19 cellular contexts compared by ENCODE assay signal in genomic region chr15:58139631-58140522, GRCh38. TPM values are rescaled to one million over a fixed set of nuclear protein-coding genes. Genes with fewer than 3 reads are reported as not detected.
A peak's percentile ranks its signal among the peaks of the same experiment; 100 is the strongest.
DNase-seq lines count a peak whose midpoint lies in the region; TF ChIP-seq lines count a peak whose summit lies in the region.
"Had no signal": no experiment of that assay in that cellular context is flagged by ENCODE, and none has a peak within 500 bp of the region (broad histone marks: within the 10 kb centered on the region; RNA-seq: fewer than 3 reads in every experiment).

No MANE protein-coding gene starts in this region.

- H3F3A ChIP-seq in GM23248 (ENCODE audit: insufficient read depth), result peaks cover 19% of the 10 kb centered on the region

- H3K27me3 ChIP-seq in GM23248 (replicated peaks; ENCODE audit: insufficient read depth), result no peaks in the 10 kb centered on the region
- H3K27me3 ChIP-seq: sigmoid colon, suprapubic skin had no signal

- peaks cover 31% of the 10 kb centered on the region for H3K4me1 ChIP-seq in GM23248 (ENCODE audit: insufficient read depth)
- H3K4me1 ChIP-seq: sigmoid colon had no signal

- peak; percentile 79 for DNase-seq in GM23248
- peak; percentile 79 for DNase-seq in SIG-M5 (lab: John Stamatoyannopoulos, UW)
- peak; percentile 18 for DNase-seq in fibroblast of villous mesenchyme (ENCODE audit: low read depth)
- no peak for DNase-seq in stimulated activated CD4-positive, alpha-beta T cell treated with anti-CD3 and anti-CD28 coated beads, Interleukin-2, amount 100 ng/mL, for 48 hours
- no peak for DNase-seq in GM10266 (ENCODE audit: extremely low spot score)
- DNase-seq in activated gamma-delta T cell (lab: John Stamatoyannopoulos, UW), result no peak
- DNase-seq in KG1 (lab: John Stamatoyannopoulos, UW), result no peak
- DNase-seq: activated CD4-positive, alpha-beta memory T cell treated with anti-CD3 and anti-CD28 coated beads for 36 hours; COR-L47; HCEC 1CT; islet precursor cell; naive B cell; NCI-H1105 treated with DMSO at 0.1 percent for 48 hours; NCI-H345; sigmoid colon had no signal

- no peaks in the 10 kb centered on the region for H3K9me2 ChIP-seq in GM23248 (ENCODE audit: insufficient read depth)

- in situ Hi-C loops in GM23248 (cut with MboI), result no loop called here

- no peaks in the 10 kb centered on the region for H4K20me1 ChIP-seq in GM23248 (ENCODE audit: insufficient read depth)

- no peaks in the 10 kb centered on the region for H3K9me3 ChIP-seq in GM23248 (ENCODE audit: low read depth)
- H3K9me3 ChIP-seq: sigmoid colon, suprapubic skin had no signal

- no peaks in the 10 kb centered on the region for H3K79me2 ChIP-seq in GM23248 (ENCODE audit: insufficient read depth)

- H3K27ac ChIP-seq in GM23248 (peak overlapping the region; percentile 47), skin epidermis (peak overlapping the region in 12 of 21 experiments; percentile 4 to 78 (median 36))
- H3K27ac ChIP-seq: suprapubic skin had no signal

- H3K4me3 ChIP-seq in GM23248 (peak overlapping the region; percentile 49), fibroblast of villous mesenchyme (ENCODE audit: low read depth, low read length) (no peak overlapping the region), skin epidermis (no peak overlapping the region)
- H3K4me3 ChIP-seq: sigmoid colon, suprapubic skin had no signal

- peak overlapping the region; percentile 49 for H2AFZ ChIP-seq in GM23248

- WGBS in GM23248 (ENCODE audit: low coverage in 1 of 2, low lambda C conversion rate in 2 of 2, missing lambda C conversion rate in 2 of 2), 2 experiments, result 3 to 4% methylated on average over 5 of the region's 5 CpGs

- H3K36me3 ChIP-seq in GM23248 (ENCODE audit: low read depth), result no peaks in the 10 kb centered on the region
- H3K36me3 ChIP-seq: sigmoid colon, suprapubic skin had no signal

- H3K9ac ChIP-seq in GM23248, result peak overlapping the region; percentile 34; the same call in 1 of the 2 replicates

- peak overlapping the region; percentile 70 for H3K4me2 ChIP-seq in GM23248 (ENCODE audit: unreplicated experiment)

- no peak for TF ChIP-seq CTCF in fibroblast of villous mesenchyme (IDR thresholded peaks at IDR 0.05; ENCODE audit: insufficient read depth, low read depth, low read length)
- TF ChIP-seq CTCF in GM10266 (IDR thresholded peaks at IDR 0.05; ENCODE audit: control insufficient read depth, insufficient read depth, low read depth, missing control alignments), result no peak

RNA-seq across cellular contexts. Expression of gene AQP9, which starts 1.7 kb away (rescaled TPM):
- total RNA-seq in GM23248 (2014; rRNA removed; shearing (Covaris generic)), result not detected in 2 replicates
- not detected in 2 replicates for polyA plus RNA-seq in GM23248 (2016; fragmentation: Nextera tagmentation; extraction: Ambion mirVana)
- total RNA-seq in fibroblast of villous mesenchyme, result not detected in 2 replicates
- total RNA-seq: HT-29, RPMI7951 had no signal

Comparison
In these comparisons a context has a peak if more than half of its experiments do, and no peak if none do; other contexts are left out.
1. DNase-seq: peak in GM23248 (single experiment), SIG-M5 (single experiment) and fibroblast of villous mesenchyme (single experiment); none in stimulated activated CD4-positive, alpha-beta T cell treated with anti-CD3 and anti-CD28 coated beads, Interleukin-2, amount 100 ng/mL, for 48 hours (0 of 2), GM10266 (single experiment), activated gamma-delta T cell (single experiment) and KG1 (single experiment).